ENCODE assay signal across 1 cellular context in genomic region chr5:134975843-134976242, GRCh38.
TF ChIP-seq lines count a peak whose summit lies in the region.

No MANE protein-coding gene starts in this region.

TF ChIP-seq in IMR-90, 13 proteins besides CTCF, POLR2A, EP300 and RAD21:
- TF ChIP-seq MAZ (IDR thresholded peaks at IDR 0.05; ENCODE audit: borderline replicate concordance, low read depth, low read length): no peak
- no peak for TF ChIP-seq RFX5 (IDR thresholded peaks at IDR 0.05; ENCODE audit: low read depth, low read length)
- no peak for TF ChIP-seq BHLHE40 (IDR thresholded peaks at IDR 0.05; ENCODE audit: low read depth, low read length)
- TF ChIP-seq NFE2L2 (IDR thresholded peaks at IDR 0.05; ENCODE audit: low read depth, low read length): no peak
- no peak for TF ChIP-seq CEBPB (IDR thresholded peaks at IDR 0.05; ENCODE audit: low read depth, low read length)
- TF ChIP-seq FOS (IDR thresholded peaks at IDR 0.05; ENCODE audit: low read depth, low read length): no peak
- TF ChIP-seq MXI1 (IDR thresholded peaks at IDR 0.05; ENCODE audit: borderline replicate concordance, low read depth, low read length): no peak
- TF ChIP-seq CHD1 (IDR thresholded peaks at IDR 0.05; ENCODE audit: low read depth, low read length): no peak
- TF ChIP-seq, protein P1, sequence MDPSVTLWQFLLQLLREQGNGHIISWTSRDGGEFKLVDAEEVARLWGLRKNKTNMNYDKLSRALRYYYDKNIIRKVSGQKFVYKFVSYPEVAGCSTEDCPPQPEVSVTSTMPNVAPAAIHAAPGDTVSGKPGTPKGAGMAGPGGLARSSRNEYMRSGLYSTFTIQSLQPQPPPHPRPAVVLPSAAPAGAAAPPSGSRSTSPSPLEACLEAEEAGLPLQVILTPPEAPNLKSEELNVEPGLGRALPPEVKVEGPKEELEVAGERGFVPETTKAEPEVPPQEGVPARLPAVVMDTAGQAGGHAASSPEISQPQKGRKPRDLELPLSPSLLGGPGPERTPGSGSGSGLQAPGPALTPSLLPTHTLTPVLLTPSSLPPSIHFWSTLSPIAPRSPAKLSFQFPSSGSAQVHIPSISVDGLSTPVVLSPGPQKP (IDR thresholded peaks at IDR 0.05; ENCODE audit: borderline replicate concordance, low read depth, low read length): no peak
- TF ChIP-seq MAFK (IDR thresholded peaks at IDR 0.05; ENCODE audit: low read depth, low read length): no peak
- no peak for TF ChIP-seq SMC3 (IDR thresholded peaks at IDR 0.05; ENCODE audit: low read depth, low read length)
- TF ChIP-seq RCOR1 (IDR thresholded peaks at IDR 0.05; ENCODE audit: insufficient replicate concordance, low read length): no peak
- TF ChIP-seq USF2 (IDR thresholded peaks at IDR 0.05; ENCODE audit: low read depth, low read length): no peak
